In the genomic region with DNA sequence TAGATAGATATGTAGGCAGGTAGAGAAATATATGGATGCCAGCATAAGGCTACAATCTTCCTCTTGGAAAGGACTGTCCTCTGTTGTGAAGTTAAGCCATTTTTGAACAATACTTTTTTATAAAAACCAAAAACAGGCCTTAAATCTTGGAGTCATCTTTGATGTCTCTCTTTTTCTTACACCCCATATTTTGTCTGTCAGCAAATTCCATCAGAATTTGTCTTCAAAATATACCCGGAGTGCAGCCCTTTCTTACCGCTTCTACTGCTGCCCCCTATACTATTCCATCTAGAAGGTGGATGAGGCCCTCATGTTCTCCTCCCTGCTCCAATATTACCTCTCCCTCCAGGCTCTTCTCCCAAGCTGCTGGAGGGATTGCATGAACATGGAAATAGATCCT, we compare ENCODE assay signal across 1 cellular context.
TF ChIP-seq lines count a peak whose summit lies in the region.

No MANE protein-coding gene starts in this region.

TF ChIP-seq in HepG2, 621 proteins besides CTCF, POLR2A, EP300 and RAD21 (continued from another document):
- TF ChIP-seq ZNF703 (CRISPR knock-in tag; IDR thresholded peaks at IDR 0.05; ENCODE audit: borderline replicate concordance) = no peak
